In the genomic region with DNA sequence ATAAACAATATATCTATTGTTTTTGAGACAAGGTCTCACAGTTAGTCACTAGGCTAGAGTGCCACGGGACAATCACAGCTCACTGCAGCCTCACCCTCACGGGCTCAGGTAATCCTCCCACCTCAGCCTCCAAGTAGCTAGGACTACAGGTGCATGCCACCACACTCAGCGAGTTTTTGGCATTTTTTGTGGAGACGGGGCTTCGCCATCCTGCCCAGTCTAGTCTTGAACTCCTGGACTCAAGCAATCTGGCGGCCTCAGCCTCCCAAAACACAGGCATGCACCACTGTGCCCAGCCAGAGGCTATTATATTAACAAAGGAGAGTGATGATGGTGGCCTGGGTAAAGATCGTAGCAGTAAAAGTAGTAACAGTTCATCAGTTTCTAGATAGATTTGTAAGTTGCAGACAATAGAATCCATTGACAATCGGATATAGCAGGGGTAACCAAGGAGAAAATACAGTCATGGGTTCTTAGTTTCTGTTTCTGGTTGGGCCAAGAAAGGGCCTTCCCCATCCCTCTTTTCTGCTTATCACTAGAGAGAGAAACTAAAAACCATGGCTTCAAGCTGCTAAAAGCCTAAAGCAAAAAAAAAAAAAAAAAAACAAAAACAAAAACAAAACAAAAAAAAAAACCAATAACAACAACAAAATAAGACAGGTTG, we compare ENCODE assay signal across 2 cellular contexts.
TF ChIP-seq lines count a peak whose summit lies in the region.

No MANE protein-coding gene starts in this region.

TF ChIP-seq in SK-N-SH, 30 proteins besides CTCF, POLR2A, EP300 and RAD21 (continued from another document):
- TF ChIP-seq, protein P1, sequence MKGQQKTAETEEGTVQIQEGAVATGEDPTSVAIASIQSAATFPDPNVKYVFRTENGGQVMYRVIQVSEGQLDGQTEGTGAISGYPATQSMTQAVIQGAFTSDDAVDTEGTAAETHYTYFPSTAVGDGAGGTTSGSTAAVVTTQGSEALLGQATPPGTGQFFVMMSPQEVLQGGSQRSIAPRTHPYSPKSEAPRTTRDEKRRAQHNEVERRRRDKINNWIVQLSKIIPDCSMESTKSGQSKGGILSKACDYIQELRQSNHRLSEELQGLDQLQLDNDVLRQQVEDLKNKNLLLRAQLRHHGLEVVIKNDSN (IDR thresholded peaks at IDR 0.05; ENCODE audit: borderline replicate concordance, low read depth): no peak
- TF ChIP-seq, protein P2, sequence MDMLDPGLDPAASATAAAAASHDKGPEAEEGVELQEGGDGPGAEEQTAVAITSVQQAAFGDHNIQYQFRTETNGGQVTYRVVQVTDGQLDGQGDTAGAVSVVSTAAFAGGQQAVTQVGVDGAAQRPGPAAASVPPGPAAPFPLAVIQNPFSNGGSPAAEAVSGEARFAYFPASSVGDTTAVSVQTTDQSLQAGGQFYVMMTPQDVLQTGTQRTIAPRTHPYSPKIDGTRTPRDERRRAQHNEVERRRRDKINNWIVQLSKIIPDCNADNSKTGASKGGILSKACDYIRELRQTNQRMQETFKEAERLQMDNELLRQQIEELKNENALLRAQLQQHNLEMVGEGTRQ (IDR thresholded peaks at IDR 0.05; ENCODE audit: borderline replicate concordance, low read depth, low read length): no peak
- TF ChIP-seq MXI1 (IDR thresholded peaks at IDR 0.05; ENCODE audit: low read depth, low read length) (no peak), ELF1 (IDR thresholded peaks at IDR 0.05) (no peak), MEF2A (IDR thresholded peaks at IDR 0.05; ENCODE audit: borderline replicate concordance, low read depth) (no peak), EZH2phosphoT487 (IDR thresholded peaks at IDR 0.05; ENCODE audit: borderline replicate concordance, low read depth) (no peak), POLR2AphosphoS5 (IDR thresholded peaks at IDR 0.05; ENCODE audit: low read depth, low read length) (no peak), GATA2 (CRISPR knock-in tag; IDR thresholded peaks at IDR 0.05) (no peak), RXRA (IDR thresholded peaks at IDR 0.05; ENCODE audit: borderline replicate concordance, low read depth) (no peak)

TF ChIP-seq in SK-N-SH treated with all-trans-retinoic acid at 6 μM for 48 hours, 23 proteins besides CTCF, POLR2A, EP300 and RAD21 (continued from another document):
- TF ChIP-seq, protein P3, sequence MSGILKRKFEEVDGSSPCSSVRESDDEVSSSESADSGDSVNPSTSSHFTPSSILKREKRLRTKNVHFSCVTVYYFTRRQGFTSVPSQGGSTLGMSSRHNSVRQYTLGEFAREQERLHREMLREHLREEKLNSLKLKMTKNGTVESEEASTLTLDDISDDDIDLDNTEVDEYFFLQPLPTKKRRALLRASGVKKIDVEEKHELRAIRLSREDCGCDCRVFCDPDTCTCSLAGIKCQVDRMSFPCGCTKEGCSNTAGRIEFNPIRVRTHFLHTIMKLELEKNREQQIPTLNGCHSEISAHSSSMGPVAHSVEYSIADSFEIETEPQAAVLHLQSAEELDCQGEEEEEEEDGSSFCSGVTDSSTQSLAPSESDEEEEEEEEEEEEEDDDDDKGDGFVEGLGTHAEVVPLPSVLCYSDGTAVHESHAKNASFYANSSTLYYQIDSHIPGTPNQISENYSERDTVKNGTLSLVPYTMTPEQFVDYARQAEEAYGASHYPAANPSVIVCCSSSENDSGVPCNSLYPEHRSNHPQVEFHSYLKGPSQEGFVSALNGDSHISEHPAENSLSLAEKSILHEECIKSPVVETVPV (CRISPR knock-in tag; IDR thresholded peaks at IDR 0.05): no peak
- TF ChIP-seq SNAI2 (CRISPR knock-in tag; IDR thresholded peaks at IDR 0.05): no peak
- TF ChIP-seq TOX (CRISPR knock-in tag; IDR thresholded peaks at IDR 0.05; ENCODE audit: borderline replicate concordance): no peak
- TF ChIP-seq ARNTL (CRISPR knock-in tag; IDR thresholded peaks at IDR 0.05; ENCODE audit: borderline replicate concordance, low read depth): no peak
- no peak for TF ChIP-seq TCF4 (CRISPR knock-in tag; IDR thresholded peaks at IDR 0.05; ENCODE audit: borderline replicate concordance)
- no peak for TF ChIP-seq ZNF8 (CRISPR knock-in tag; IDR thresholded peaks at IDR 0.05)
- TF ChIP-seq BACH2 (CRISPR knock-in tag; IDR thresholded peaks at IDR 0.05; ENCODE audit: borderline replicate concordance): no peak
- TF ChIP-seq ZC3H10 (CRISPR knock-in tag; IDR thresholded peaks at IDR 0.05): no peak
- no peak for TF ChIP-seq ZFP3 (CRISPR knock-in tag; IDR thresholded peaks at IDR 0.05)
- no peak for TF ChIP-seq ZNF565 (CRISPR knock-in tag; conservative IDR thresholded peaks at IDR 0.05; ENCODE audit: low read depth)
- no peak for TF ChIP-seq ZFP30 (CRISPR knock-in tag; IDR thresholded peaks at IDR 0.05)
- TF ChIP-seq RARB (CRISPR knock-in tag; IDR thresholded peaks at IDR 0.05): no peak
